ENCODE assay signal across 24 cellular contexts in genomic region chr2:182833084-182833483, GRCh38. TPM values are rescaled to one million over a fixed set of nuclear protein-coding genes. Genes with fewer than 3 reads are reported as not detected.
"Had no signal": no experiment of that assay in that cellular context is flagged by ENCODE, and none has a peak within 500 bp of the region (broad histone marks: within the 10 kb centered on the region; RNA-seq: fewer than 3 reads in every experiment).

No MANE protein-coding gene starts in this region.

- H3K4me1 Mint-ChIP-seq: T-cell had no signal

- H3K36me3 ChIP-seq: MG63 had no signal

- H3K27me3 ChIP-seq: MG63 had no signal

- H3K9me3 Mint-ChIP-seq: IgD-negative memory B cell; T-cell; T-helper 1 cell treated with Interleukin-12 subunit alpha and Interleukin-12 subunit beta and Interleukin-4 antibody, amounts not matched to agents 30 μg/mL and 1 μg/mL, for 36 hours had no signal

- H3K4me2 ChIP-seq: SK-N-SH had no signal

- DNase-seq: KBM-7, MG63, NCI-H1092 treated with DMSO at 0.1 percent for 48 hours, NCI-H1436, NCI-H187, NCI-H2029, NCI-H2081 treated with DMSO at 0.1 percent for 48 hours, NCI-H2171, NCI-H226, NCI-H446, NCI-H510A, NCI-H524 treated with DMSO at 0.1 percent for 48 hours, NCI-H69, NCI-H774, PC-3, SHP77, SK-N-SH, SW 1271, T-cell had no signal

- H3K9ac ChIP-seq: SK-N-SH had no signal

- H3K27ac Mint-ChIP-seq: IgD-negative memory B cell; T-cell; T-helper 1 cell treated with Interleukin-12 subunit alpha and Interleukin-12 subunit beta and Interleukin-4 antibody, amounts not matched to agents 30 μg/mL and 1 μg/mL, for 36 hours had no signal

- ATAC-seq: Panc1, PC-3, T-cell had no signal

- H3K9me3 ChIP-seq: MG63, SK-N-SH had no signal

- H3K4me3 Mint-ChIP-seq: IgD-negative memory B cell; T-cell; T-helper 1 cell treated with Interleukin-12 subunit alpha and Interleukin-12 subunit beta and Interleukin-4 antibody, amounts not matched to agents 30 μg/mL and 1 μg/mL, for 36 hours had no signal

- H3K36me3 Mint-ChIP-seq: T-cell had no signal

- H3K4me3 ChIP-seq: MG63 had no signal

- H3K27ac ChIP-seq: RWPE1 had no signal

RNA-seq across cellular contexts. Expression of gene FRZB, which starts 33.4 kb away (rescaled TPM):
- total RNA-seq: SK-MEL-5 had no signal
